Comparison of ENCODE assay signal across 8 cellular contexts in the genomic region with DNA sequence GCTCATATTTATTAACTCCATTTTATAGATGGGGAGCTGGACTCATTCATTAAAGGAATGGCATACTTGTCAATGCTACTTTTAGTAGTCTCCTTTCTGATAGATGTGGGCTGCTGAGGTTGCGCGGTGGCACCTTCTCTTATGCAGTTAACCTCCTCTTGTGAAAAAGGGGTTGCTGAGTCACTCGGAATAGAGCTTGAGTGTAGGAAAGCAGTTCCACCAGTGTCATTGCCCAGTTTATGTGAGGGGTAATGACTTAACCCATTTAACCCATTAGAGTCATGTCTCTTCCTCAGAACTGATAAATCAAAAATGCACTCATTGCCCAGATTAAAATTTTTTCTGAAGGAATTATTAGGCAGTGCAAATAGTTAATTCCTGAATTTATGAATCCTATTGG. TPM values are rescaled to one million over a fixed set of nuclear protein-coding genes. Genes with fewer than 3 reads are reported as not detected.
DNase-seq lines count a peak whose midpoint lies in the region; ATAC-seq, FAIRE-seq and TF ChIP-seq lines count a peak whose summit lies in the region.

No MANE protein-coding gene starts in this region.

- TF ChIP-seq RAD21 in K562 (CRISPR knock-in tag; conservative IDR thresholded peaks at IDR 0.05 in 1 of 2, IDR thresholded peaks at IDR 0.05 in 1 of 2): no peak

- no peaks in the 10 kb centered on the region for H3K9me3 Mint-ChIP-seq in CD4-positive, CD25-positive, alpha-beta regulatory T cell
- no peaks in the 10 kb centered on the region for H3K9me3 Mint-ChIP-seq in T-cell

- peaks cover 68% of the 10 kb centered on the region for H3K4me1 ChIP-seq in CD4-positive, CD25-positive, alpha-beta regulatory T cell (ENCODE audit: control insufficient read depth, insufficient read depth, low read length, poor library complexity, severe bottlenecking)
- peaks cover 8 to 16% of the 10 kb centered on the region in 2 experiments; a peak in 4 of 5 replicates for H3K4me1 ChIP-seq in K562 (replicated peaks in 1 of 2; ENCODE audit: control insufficient read depth in 2 of 2, insufficient read depth in 2 of 2, low read length in 2 of 2)

- peak overlapping the region; percentile 7 for H3K4me3 ChIP-seq in CD4-positive, CD25-positive, alpha-beta regulatory T cell (ENCODE audit: low read depth, low read length)
- no peak overlapping the region for H3K4me3 ChIP-seq in K562

- H4K20me1 ChIP-seq in K562 (replicated peaks; ENCODE audit: control insufficient read depth, insufficient read depth, low read length): peaks cover 25% of the 10 kb centered on the region

- peaks cover 10% of the 10 kb centered on the region for H3K36me3 Mint-ChIP-seq in CD4-positive, CD25-positive, alpha-beta regulatory T cell
- peaks cover 14% of the 10 kb centered on the region for H3K36me3 Mint-ChIP-seq in T-cell

- no peak overlapping the region for H3K9ac ChIP-seq in K562 (ENCODE audit: insufficient read depth in 1 of 2, low read depth in 2 of 2, low read length in 2 of 2)

- peak overlapping the region; percentile 50 to 79 (median 68) for H3K4me3 Mint-ChIP-seq in CD4-positive, CD25-positive, alpha-beta regulatory T cell
- H3K4me3 Mint-ChIP-seq in T-cell: peak overlapping the region in 1 of 3 donors; percentile 34

- H3K27ac Mint-ChIP-seq in CD4-positive, CD25-positive, alpha-beta regulatory T cell: no peak overlapping the region
- H3K27ac Mint-ChIP-seq in T-cell: no peak overlapping the region

- CTCF ChIA-PET in T-cell (lab: Charles Lee): interaction anchor here in 1 of 2 donors (1.1 kb wide), 1 partner anchor 354 kb away, joined by 3 read pairs; no protein-coding TSS in a partner anchor
- CTCF ChIA-PET in K562 (lab: Yijun Ruan, JAX; ENCODE audit: low intra/inter-chr PET ratio): no interaction called here

- H3K27ac ChIP-seq in CD4-positive, CD25-positive, alpha-beta regulatory T cell (ENCODE audit: insufficient read depth, low read length, poor library complexity, severe bottlenecking): no peak overlapping the region
- H3K27ac ChIP-seq in K562 (ENCODE audit: extremely low read depth, low read depth, low read length): no peak overlapping the region

- peaks cover 37 to 81% (median 60%) of the 10 kb centered on the region in 4 donors for H3K4me1 Mint-ChIP-seq in CD4-positive, CD25-positive, alpha-beta regulatory T cell
- H3K4me1 Mint-ChIP-seq in T-cell: peaks cover 76 to 82% (median 80%) of the 10 kb centered on the region in 3 donors

- intact Hi-C loops in K562 (cut with micrococcal nuclease): no loop called here

- POLR2A ChIA-PET in T-cell (lab: Charles Lee): no interaction called here
- POLR2A ChIA-PET in K562 (lab: Yijun Ruan, JAX): interaction anchor here (1.2 to 2.1 kb wide), 3 partner anchors 9 to 12 kb away, joined by 3 to 9 read pairs (median 5); no protein-coding TSS in a partner anchor

- no peak overlapping the region for H2AFZ ChIP-seq in K562 (ENCODE audit: low read depth, low read length)

- no peaks in the 10 kb centered on the region for H3K9me1 ChIP-seq in K562 (ENCODE audit: control insufficient read depth, insufficient read depth, low read length)

- in situ Hi-C loops in K562 (cut with MboI): no loop called here

- H3K79me2 ChIP-seq in K562 (ENCODE audit: control insufficient read depth, insufficient read depth, low read length): peaks cover 92% of the 10 kb centered on the region

- no TSS peak for BruUV-seq in K562 (replicated peaks; lab: Mats Ljungman, UMichigan)

- H3K36me3 ChIP-seq in CD4-positive, CD25-positive, alpha-beta regulatory T cell (ENCODE audit: control insufficient read depth, insufficient read depth, low read length): no peaks in the 10 kb centered on the region
- no peaks in the 10 kb centered on the region; the same call in 2 of the 3 replicates for H3K36me3 ChIP-seq in K562 (ENCODE audit: control insufficient read depth, insufficient read depth, low read length)

- H3K9me3 ChIP-seq in CD4-positive, CD25-positive, alpha-beta regulatory T cell (ENCODE audit: control insufficient read depth in 2 of 2, low read length in 2 of 2): no peaks in the 10 kb centered on the region
- no peaks in the 10 kb centered on the region for H3K9me3 ChIP-seq in K562 (replicated peaks; ENCODE audit: control insufficient read depth, insufficient read depth, low read depth, low read length)

- TF ChIP-seq EP300 in K562 (IDR thresholded peaks at IDR 0.05; ENCODE audit: low read length): no peak

- TF ChIP-seq POLR2A in K562 (conservative IDR thresholded peaks at IDR 0.05): no peak

- FAIRE-seq in K562 (lab: Jason Lieb, UNC): no peak

- H3K27me3 ChIP-seq in CD4-positive, CD25-positive, alpha-beta regulatory T cell (ENCODE audit: control insufficient read depth, insufficient read depth, low read length): no peaks in the 10 kb centered on the region
- no peaks in the 10 kb centered on the region for H3K27me3 ChIP-seq in K562 (ENCODE audit: control insufficient read depth in 2 of 2, insufficient read depth in 2 of 2, low read length in 2 of 2)

- TF ChIP-seq CTCF in K562 (IDR thresholded peaks at IDR 0.05 in 2 of 3, conservative IDR thresholded peaks at IDR 0.05 in 1 of 3; ENCODE audit: insufficient read depth in 2 of 3, low read depth in 1 of 3, low read length in 3 of 3): no peak

- WGBS in K562 (ENCODE audit: insufficient coverage, low coverage, missing lambda C conversion rate): 70% methylated on average over 3 of the region's 3 CpGs

- no peaks in the 10 kb centered on the region for H3K27me3 Mint-ChIP-seq in CD4-positive, CD25-positive, alpha-beta regulatory T cell
- no peaks in the 10 kb centered on the region for H3K27me3 Mint-ChIP-seq in T-cell

- ATAC-seq in CD4-positive, CD25-positive, alpha-beta regulatory T cell (ENCODE audit: low read depth in 2 of 2): no peak
- ATAC-seq in T-cell (replicated peaks in 1 of 4) (peak; percentile 34 to 65 (median 61)), K562 (no peak)

- DNase-seq in CD4-positive, CD25-positive, alpha-beta regulatory T cell: peak in 1 of 3 donors; percentile 27
- peak in 14 of 34 experiments; percentile 6 to 31 (median 14) for DNase-seq in T-cell
- peak in 1 of 4 experiments; percentile 31 for DNase-seq in K562 (ENCODE audit: extremely low read depth in 1 of 4, low spot score in 3 of 4)
- peak; percentile 49 for DNase-seq in putamen (ENCODE audit: low spot score)
- no peak for DNase-seq in SHP77 (lab: John Stamatoyannopoulos, UW)
- DNase-seq in retina: no peak
- DNase-seq in DMS153 treated with DMSO at 0.1 percent for 48 hours (lab: John Stamatoyannopoulos, UW; ENCODE audit: unreplicated experiment): no peak
- DNase-seq in epidermal melanocyte (ENCODE audit: insufficient read length, low spot score): no peak

- H3K4me2 ChIP-seq in K562 (ENCODE audit: insufficient read depth, low read length): no peak overlapping the region

TF ChIP-seq in K562, 482 proteins besides CTCF, POLR2A, EP300 and RAD21 (continues in another document):
- TF ChIP-seq POLR2B (IDR thresholded peaks at IDR 0.05; ENCODE audit: low read depth, partially characterized antibody): no peak
- TF ChIP-seq ZNF239 (CRISPR knock-in tag; IDR thresholded peaks at IDR 0.05): no peak
- TF ChIP-seq ELF1 (tag; IDR thresholded peaks at IDR 0.05): 0 out of 2 replicates have a peak, but pooled peaks have one; percentile 32
- TF ChIP-seq MAFK (IDR thresholded peaks at IDR 0.05; ENCODE audit: low read length): 0 out of 2 replicates have a peak, but pooled peaks have one; percentile 27
- TF ChIP-seq NFE2 (IDR thresholded peaks at IDR 0.05; ENCODE audit: low read depth): peak; percentile 77

RNA-seq across cellular contexts. Expression of gene MAPK14, which starts 6.3 kb away (rescaled TPM):
- total RNA-seq in CD4-positive, CD25-positive, alpha-beta regulatory T cell: 62.5 TPM
- 10 to 100 TPM; 44.6 to 65.0 (median 53.7) TPM for polyA plus RNA-seq in CD4-positive, CD25-positive, alpha-beta regulatory T cell
- 10 to 100 TPM; 49.3 to 64.5 (median 60.3) TPM for total RNA-seq in T-cell
- total RNA-seq in K562 (2011; cell fraction: chromatin; rRNA removed; ENCODE audit: low replicate concordance): 97.7 and 174 TPM in 2 replicates
- 48.2 and 54.3 TPM in 2 replicates for total RNA-seq in K562 (2011; cell fraction: nucleolus; rRNA removed)
- 120 and 207 TPM in 2 replicates for total RNA-seq in K562 (2011; cell fraction: nucleoplasm; rRNA removed)
- total RNA-seq in K562 (2014; rRNA removed): 27.8 and 34.0 TPM in 2 replicates
- 41.5 and 42.5 TPM in 2 replicates for total RNA-seq in K562 (2014; rRNA removed; fragmentation: Illumina TruSeq; extraction: Trizol)
- 41.9 and 44.9 TPM in 2 replicates for total RNA-seq in K562 (2015; rRNA removed; fragmentation: Illumina TruSeq; extraction: Trizol)
- total RNA-seq in K562 (2021): 37.2 and 45.4 TPM in 2 replicates
- polyA plus RNA-seq in K562 (2011; rRNA removed): 57.9 and 62.7 TPM in 2 replicates
- 22.2 and 39.3 TPM in 2 replicates for polyA plus RNA-seq in K562 (2011; cell fraction: cytosol; rRNA removed)
- 44.9 and 53.3 TPM in 2 replicates for polyA plus RNA-seq in K562 (2011; cell fraction: nucleus; rRNA removed)
- polyA plus RNA-seq in K562 (2012): 28.4 and 30.6 TPM in 2 replicates
- polyA plus RNA-seq in K562 (2014; fragmentation: Illumina TruSeq; extraction: Trizol): 31.3 and 35.5 TPM in 2 replicates
- polyA plus RNA-seq in K562 (2014; fragmentation: Nextera tagmentation; extraction: Ambion mirVana): 10 to 100 TPM in 1 of 2 experiments, 1 to 10 TPM in 1; 8.8 to 11.8 TPM
- 30.1 and 32.7 TPM in 2 replicates for polyA plus RNA-seq in K562 (2014; rRNA removed)
- polyA minus RNA-seq in K562 (2011; rRNA and poly(A)+ RNA removed): 102 and 107 TPM in 2 replicates
- 25.3 and 39.2 TPM in 2 replicates for polyA minus RNA-seq in K562 (2011; cell fraction: cytosol; rRNA and poly(A)+ RNA removed)
- polyA minus RNA-seq in K562 (2011; cell fraction: nucleus; rRNA and poly(A)+ RNA removed): 51.0 and 75.9 TPM in 2 replicates

RNA-seq across cellular contexts. Expression of gene SLC26A8, which starts 9.5 kb away (rescaled TPM):
- total RNA-seq in CD4-positive, CD25-positive, alpha-beta regulatory T cell: not detected
- not detected for polyA plus RNA-seq in CD4-positive, CD25-positive, alpha-beta regulatory T cell
- total RNA-seq in T-cell: not detected
- total RNA-seq in K562 (2011; cell fraction: chromatin; rRNA removed; ENCODE audit: low replicate concordance): not detected in 2 replicates
- not detected in 2 replicates for total RNA-seq in K562 (2011; cell fraction: nucleolus; rRNA removed)
- total RNA-seq in K562 (2011; cell fraction: nucleoplasm; rRNA removed): not detected in 2 replicates
- total RNA-seq in K562 (2014; rRNA removed): not detected in 2 replicates
- total RNA-seq in K562 (2014; rRNA removed; fragmentation: Illumina TruSeq; extraction: Trizol): not detected in 2 replicates
- total RNA-seq in K562 (2015; rRNA removed; fragmentation: Illumina TruSeq; extraction: Trizol): not detected in 2 replicates
- not detected in 2 replicates for total RNA-seq in K562 (2021)
- not detected in 2 replicates for polyA plus RNA-seq in K562 (2011; rRNA removed)
- polyA plus RNA-seq in K562 (2011; cell fraction: cytosol; rRNA removed): not detected in 2 replicates
- polyA plus RNA-seq in K562 (2011; cell fraction: nucleus; rRNA removed): not detected in 2 replicates
- not detected in 2 replicates for polyA plus RNA-seq in K562 (2012)
- not detected in 2 replicates for polyA plus RNA-seq in K562 (2014; fragmentation: Illumina TruSeq; extraction: Trizol)
- polyA plus RNA-seq in K562 (2014; fragmentation: Nextera tagmentation; extraction: Ambion mirVana): not detected
- polyA plus RNA-seq in K562 (2014; rRNA removed): not detected in 2 replicates
- polyA minus RNA-seq in K562 (2011; rRNA and poly(A)+ RNA removed): not detected in 2 replicates
- not detected in 2 replicates for polyA minus RNA-seq in K562 (2011; cell fraction: cytosol; rRNA and poly(A)+ RNA removed)
- polyA minus RNA-seq in K562 (2011; cell fraction: nucleus; rRNA and poly(A)+ RNA removed): not detected in 2 replicates

Comparison
In these comparisons a context has a peak if more than half of its experiments do, and no peak if none do; other contexts are left out.
1. ATAC-seq: peak in T-cell (4 of 4); none in CD4-positive, CD25-positive, alpha-beta regulatory T cell (0 of 2) and K562 (single experiment).